ENCODE assay signal across 28 cellular contexts in genomic region chr7:74299401-74299800, GRCh38.
"Had no signal": no experiment of that assay in that cellular context is flagged by ENCODE, and none has a peak within 500 bp of the region (broad histone marks: within the 10 kb centered on the region; RNA-seq: fewer than 3 reads in every experiment).

No MANE protein-coding gene starts in this region.

- H3K36me3 Mint-ChIP-seq: activated CD4-positive, alpha-beta memory T cell treated with anti-CD3 and anti-CD28 coated beads for 36 hours; activated CD8-positive, alpha-beta memory T cell treated with anti-CD3 and anti-CD28 coated beads, Interleukin-2, amount 10 ng/mL, durations not matched to agents 7 days and 5 days; activated naive CD4-positive, alpha-beta T cell treated with anti-CD3 and anti-CD28 coated beads, Interleukin-2, amount 50 U/mL, for 24 hours; activated naive CD8-positive, alpha-beta T cell treated with anti-CD3 and anti-CD28 coated beads for 36 hours had no signal

- H3K27ac Mint-ChIP-seq: activated CD4-positive, alpha-beta memory T cell treated with anti-CD3 and anti-CD28 coated beads for 36 hours; activated CD4-positive, alpha-beta T cell treated with anti-CD3 and anti-CD28 coated beads for 36 hours; activated CD4-positive, alpha-beta T cell treated with anti-CD3 and anti-CD28 coated beads, Interleukin-2, amount 10 ng/mL, durations not matched to agents 24 days and 14 days; activated CD8-positive, alpha-beta memory T cell treated with anti-CD3 and anti-CD28 coated beads, Interleukin-2, amount 10 ng/mL, durations not matched to agents 7 days and 5 days; activated CD8-positive, alpha-beta T cell treated with anti-CD3 and anti-CD28 coated beads, Interleukin-2, amount 10 ng/mL, durations not matched to agents 7 days and 5 days; activated naive CD4-positive, alpha-beta T cell treated with anti-CD3 and anti-CD28 coated beads for 36 hours; activated naive CD4-positive, alpha-beta T cell treated with anti-CD3 and anti-CD28 coated beads, Interleukin-2, amount 50 U/mL, for 24 hours; activated naive CD8-positive, alpha-beta T cell treated with anti-CD3 and anti-CD28 coated beads for 36 hours; activated naive CD8-positive, alpha-beta T cell treated with anti-CD3 and anti-CD28 coated beads, Interleukin-2, amount 50 U/mL, for 24 hours; activated T-helper 1 cell treated with anti-CD3 and anti-CD28 coated beads, Interleukin-12 subunit alpha, Interleukin-12 subunit beta, Interleukin-2, Interleukin-4 antibody, amounts not matched to agents 30 ng/mL and 10 ng/mL and 1 ng/mL, durations not matched to agents 14 hours and 24 hours and 36 hours; activated T-helper 2 cell treated with anti-CD3 and anti-CD28 coated beads, Interferon-gamma antibody, Interleukin-2, Interleukin-4, amounts not matched to agents 10 μg/mL and 5 μg/mL and 100 μg/mL, durations not matched to agents 14 hours and 24 hours and 36 hours had no signal

- ATAC-seq: activated CD4-positive, alpha-beta T cell treated with anti-CD3 and anti-CD28 coated beads for 36 hours; activated CD8-positive, alpha-beta memory T cell treated with anti-CD3 and anti-CD28 coated beads, Interleukin-2, amount 10 ng/mL, durations not matched to agents 7 days and 5 days; activated CD8-positive, alpha-beta T cell treated with anti-CD3 and anti-CD28 coated beads, Interleukin-2, amount 10 ng/mL, durations not matched to agents 7 days and 5 days; activated naive CD8-positive, alpha-beta T cell treated with anti-CD3 and anti-CD28 coated beads, Interleukin-2, amount 50 U/mL, for 24 hours; body of pancreas had no signal

- H3K27me3 ChIP-seq: adrenal gland, body of pancreas, esophagus squamous epithelium, gastroesophageal sphincter had no signal

- H3K4me1 Mint-ChIP-seq: activated CD4-positive, alpha-beta T cell treated with anti-CD3 and anti-CD28 coated beads for 36 hours; activated CD4-positive, alpha-beta T cell treated with anti-CD3 and anti-CD28 coated beads, Interleukin-2, amount 10 ng/mL, durations not matched to agents 24 days and 14 days; activated CD8-positive, alpha-beta memory T cell treated with anti-CD3 and anti-CD28 coated beads, Interleukin-2, amount 10 ng/mL, durations not matched to agents 7 days and 5 days; activated naive CD4-positive, alpha-beta T cell treated with anti-CD3 and anti-CD28 coated beads, Interleukin-2, amount 50 U/mL, for 24 hours; activated naive CD8-positive, alpha-beta T cell treated with anti-CD3 and anti-CD28 coated beads for 36 hours; activated naive CD8-positive, alpha-beta T cell treated with anti-CD3 and anti-CD28 coated beads, Interleukin-2, amount 50 U/mL, for 24 hours had no signal

- DNase-seq: activated CD4-positive, alpha-beta memory T cell treated with anti-CD3 and anti-CD28 coated beads for 36 hours; activated CD4-positive, alpha-beta T cell treated with anti-CD3 and anti-CD28 coated beads for 36 hours; activated CD4-positive, alpha-beta T cell treated with anti-CD3 and anti-CD28 coated beads, Interleukin-2, amount 10 ng/mL, durations not matched to agents 24 days and 14 days; activated CD4-positive, CD25-positive, alpha-beta regulatory T cell; activated CD4-positive, CD25-positive, alpha-beta regulatory T cell treated with anti-CD3 and anti-CD28 coated beads, Interleukin-2, amount 50 U/mL, for 72 hours; activated CD8-positive, alpha-beta memory T cell treated with anti-CD3 and anti-CD28 coated beads, Interleukin-2, amount 10 ng/mL, durations not matched to agents 7 days and 5 days; activated CD8-positive, alpha-beta memory T cell treated with anti-CD3 and anti-CD28 coated beads, Interleukin-2, amount 50 U/mL, for 4 hours; activated CD8-positive, alpha-beta T cell treated with anti-CD3 and anti-CD28 coated beads, Interleukin-2, amount 10 ng/mL, durations not matched to agents 7 days and 5 days; activated effector memory CD4-positive, alpha-beta T cell treated with anti-CD3 and anti-CD28 coated beads, Interleukin-2, amount 50 U/mL, for 16 hours; activated naive CD4-positive, alpha-beta T cell treated with anti-CD3 and anti-CD28 coated beads for 36 hours; activated naive CD8-positive, alpha-beta T cell treated with anti-CD3 and anti-CD28 coated beads for 36 hours; activated naive CD8-positive, alpha-beta T cell treated with anti-CD3 and anti-CD28 coated beads, Interleukin-2, amount 50 U/mL, for 24 hours; activated T-cell treated with anti-CD3 and anti-CD28 coated beads, Interleukin-2, amount 50 U/mL, for 1 hour; activated T-cell treated with anti-CD3 and anti-CD28 coated beads, Interleukin-2, amount 50 U/mL, for 48 hours; amygdala; caudate nucleus; cortex of kidney; effector CD4-positive, alpha-beta T cell; esophagus squamous epithelium; foreskin melanocyte; T-helper 2 cell had no signal

- H3K9me3 ChIP-seq: adrenal gland, body of pancreas, esophagus squamous epithelium, gastroesophageal sphincter had no signal

- H3K27me3 Mint-ChIP-seq: activated CD4-positive, alpha-beta memory T cell treated with anti-CD3 and anti-CD28 coated beads for 36 hours; activated CD4-positive, alpha-beta T cell treated with anti-CD3 and anti-CD28 coated beads for 36 hours; activated CD4-positive, alpha-beta T cell treated with anti-CD3 and anti-CD28 coated beads, Interleukin-2, amount 10 ng/mL, durations not matched to agents 24 days and 14 days; activated naive CD4-positive, alpha-beta T cell treated with anti-CD3 and anti-CD28 coated beads, Interleukin-2, amount 50 U/mL, for 24 hours; activated naive CD8-positive, alpha-beta T cell treated with anti-CD3 and anti-CD28 coated beads for 36 hours; activated naive CD8-positive, alpha-beta T cell treated with anti-CD3 and anti-CD28 coated beads, Interleukin-2, amount 50 U/mL, for 24 hours had no signal

- H3K27ac ChIP-seq: adrenal gland, body of pancreas, epithelial cell of prostate, esophagus squamous epithelium, gastroesophageal sphincter had no signal

- H3K9me3 Mint-ChIP-seq: activated CD4-positive, alpha-beta memory T cell treated with anti-CD3 and anti-CD28 coated beads for 36 hours; activated CD4-positive, alpha-beta T cell treated with anti-CD3 and anti-CD28 coated beads, Interleukin-2, amount 10 ng/mL, durations not matched to agents 24 days and 14 days; activated naive CD4-positive, alpha-beta T cell treated with anti-CD3 and anti-CD28 coated beads for 36 hours; activated naive CD4-positive, alpha-beta T cell treated with anti-CD3 and anti-CD28 coated beads, Interleukin-2, amount 50 U/mL, for 24 hours; activated naive CD8-positive, alpha-beta T cell treated with anti-CD3 and anti-CD28 coated beads for 36 hours; activated naive CD8-positive, alpha-beta T cell treated with anti-CD3 and anti-CD28 coated beads, Interleukin-2, amount 50 U/mL, for 24 hours; activated T-helper 1 cell treated with anti-CD3 and anti-CD28 coated beads, Interleukin-12 subunit alpha, Interleukin-12 subunit beta, Interleukin-2, Interleukin-4 antibody, amounts not matched to agents 30 ng/mL and 10 ng/mL and 1 ng/mL, durations not matched to agents 14 hours and 24 hours and 36 hours; activated T-helper 2 cell treated with anti-CD3 and anti-CD28 coated beads, Interferon-gamma antibody, Interleukin-2, Interleukin-4, amounts not matched to agents 10 μg/mL and 5 μg/mL and 100 μg/mL, durations not matched to agents 14 hours and 24 hours and 36 hours had no signal

- H3K4me3 ChIP-seq: adrenal gland, body of pancreas, esophagus squamous epithelium, gastroesophageal sphincter had no signal

- H3K4me3 Mint-ChIP-seq: activated CD4-positive, alpha-beta memory T cell treated with anti-CD3 and anti-CD28 coated beads for 36 hours; activated CD4-positive, alpha-beta T cell treated with anti-CD3 and anti-CD28 coated beads for 36 hours; activated CD4-positive, alpha-beta T cell treated with anti-CD3 and anti-CD28 coated beads, Interleukin-2, amount 10 ng/mL, durations not matched to agents 24 days and 14 days; activated CD8-positive, alpha-beta memory T cell treated with anti-CD3 and anti-CD28 coated beads, Interleukin-2, amount 10 ng/mL, durations not matched to agents 7 days and 5 days; activated CD8-positive, alpha-beta T cell treated with anti-CD3 and anti-CD28 coated beads, Interleukin-2, amount 10 ng/mL, durations not matched to agents 7 days and 5 days; activated naive CD4-positive, alpha-beta T cell treated with anti-CD3 and anti-CD28 coated beads for 36 hours; activated naive CD4-positive, alpha-beta T cell treated with anti-CD3 and anti-CD28 coated beads, Interleukin-2, amount 50 U/mL, for 24 hours; activated naive CD8-positive, alpha-beta T cell treated with anti-CD3 and anti-CD28 coated beads for 36 hours; activated naive CD8-positive, alpha-beta T cell treated with anti-CD3 and anti-CD28 coated beads, Interleukin-2, amount 50 U/mL, for 24 hours; activated T-helper 1 cell treated with anti-CD3 and anti-CD28 coated beads, Interleukin-12 subunit alpha, Interleukin-12 subunit beta, Interleukin-2, Interleukin-4 antibody, amounts not matched to agents 30 ng/mL and 10 ng/mL and 1 ng/mL, durations not matched to agents 14 hours and 24 hours and 36 hours had no signal

- H3K36me3 ChIP-seq: adrenal gland, esophagus squamous epithelium, gastroesophageal sphincter had no signal
